41 cellular contexts compared by ENCODE assay signal in genomic region chr9:101731429-101731828, GRCh38. TPM values are rescaled to one million over a fixed set of nuclear protein-coding genes. Genes with fewer than 3 reads are reported as not detected.
"Had no signal": no experiment of that assay in that cellular context is flagged by ENCODE, and none has a peak within 500 bp of the region (broad histone marks: within the 10 kb centered on the region; RNA-seq: fewer than 3 reads in every experiment).

No MANE protein-coding gene starts in this region.

- DNase-seq: activated effector memory CD4-positive, alpha-beta T cell treated with anti-CD3 and anti-CD28 coated beads, Interleukin-2, amount 50 U/mL, for 16 hours; activated effector memory CD4-positive, alpha-beta T cell treated with Interleukin-2 at 50 U/mL for 16 hours; activated gamma-delta T cell; activated gamma-delta T cell treated with Interleukin-2 at 50 U/mL for 16 hours; activated naive CD4-positive, alpha-beta T cell; activated naive CD4-positive, alpha-beta T cell treated with anti-CD3 and anti-CD28 coated beads for 36 hours; activated naive CD4-positive, alpha-beta T cell treated with anti-CD3 and anti-CD28 coated beads, Interleukin-2, amount 10 ng/mL, durations not matched to agents 7 days and 5 days; activated naive CD4-positive, alpha-beta T cell treated with anti-CD3 and anti-CD28 coated beads, Interleukin-2, amount 50 U/mL, for 16 hours; activated naive CD4-positive, alpha-beta T cell treated with Interleukin-2 at 50 U/mL for 16 hours; activated naive CD8-positive, alpha-beta T cell treated with anti-CD3 and anti-CD28 coated beads for 36 hours; activated naive CD8-positive, alpha-beta T cell treated with anti-CD3 and anti-CD28 coated beads, Interleukin-2, amount 10 ng/mL, durations not matched to agents 7 days and 5 days; activated naive CD8-positive, alpha-beta T cell treated with anti-CD3 and anti-CD28 coated beads, Interleukin-2, amount 50 U/mL, for 24 hours; activated T-cell treated with anti-CD3 and anti-CD28 coated beads, Interleukin-2, amount 50 U/mL, for 1 hour; activated T-cell treated with anti-CD3 and anti-CD28 coated beads, Interleukin-2, amount 50 U/mL, for 24 hours; activated T-cell treated with anti-CD3 and anti-CD28 coated beads, Interleukin-2, amount 50 U/mL, for 4 hours; activated T-cell treated with anti-CD3 and anti-CD28 coated beads, Interleukin-2, amount 50 U/mL, for 48 hours; activated T-cell treated with anti-CD3 and anti-CD28 coated beads, Interleukin-2, amount 50 U/mL, for 72 hours; adrenal gland; amniotic stem cell; amygdala; anterior cingulate cortex; aorta; body of pancreas; brain microvascular endothelial cell; caudate nucleus; central memory CD4-positive, alpha-beta T cell; cerebellar nuclear complex had no signal

- ATAC-seq: activated naive CD4-positive, alpha-beta T cell treated with anti-CD3 and anti-CD28 coated beads, Interleukin-2, amount 50 U/mL, for 72 hours; activated naive CD8-positive, alpha-beta T cell treated with anti-CD3 and anti-CD28 coated beads, Interleukin-2, amount 50 U/mL, for 24 hours; activated T-cell treated with anti-CD3 and anti-CD28 coated beads, Interleukin-2, amount 50 U/mL, for 4 hours; activated T-cell treated with anti-CD3 and anti-CD28 coated beads, Interleukin-2, amount 50 U/mL, for 72 hours; activated T-helper 17 cell treated with anti-CD3 and anti-CD28 coated beads, Interleukin-2, amount 50 U/mL, for 72 hours; body of pancreas had no signal

- H3K4me1 Mint-ChIP-seq: activated naive CD4-positive, alpha-beta T cell treated with anti-CD3 and anti-CD28 coated beads, Interleukin-2, amount 10 ng/mL, durations not matched to agents 7 days and 5 days; activated naive CD4-positive, alpha-beta T cell treated with anti-CD3 and anti-CD28 coated beads, Interleukin-2, amount 50 U/mL, for 24 hours; activated naive CD8-positive, alpha-beta T cell treated with anti-CD3 and anti-CD28 coated beads for 36 hours; activated naive CD8-positive, alpha-beta T cell treated with anti-CD3 and anti-CD28 coated beads, Interleukin-2, amount 10 ng/mL, durations not matched to agents 7 days and 5 days; activated naive CD8-positive, alpha-beta T cell treated with anti-CD3 and anti-CD28 coated beads, Interleukin-2, amount 50 U/mL, for 24 hours; activated T-helper 17 cell treated with anti-CD3 and anti-CD28 coated beads, Interleukin-2, amount 50 U/mL, for 72 hours; central memory CD8-positive, alpha-beta T cell had no signal

- H3K27ac Mint-ChIP-seq: activated naive CD4-positive, alpha-beta T cell treated with anti-CD3 and anti-CD28 coated beads for 36 hours; activated naive CD4-positive, alpha-beta T cell treated with anti-CD3 and anti-CD28 coated beads, Interleukin-2, amount 10 ng/mL, durations not matched to agents 7 days and 5 days; activated naive CD4-positive, alpha-beta T cell treated with anti-CD3 and anti-CD28 coated beads, Interleukin-2, amount 50 U/mL, for 24 hours; activated naive CD4-positive, alpha-beta T cell treated with anti-CD3 and anti-CD28 coated beads, Interleukin-2, amount 50 U/mL, for 72 hours; activated naive CD8-positive, alpha-beta T cell; activated naive CD8-positive, alpha-beta T cell treated with anti-CD3 and anti-CD28 coated beads for 36 hours; activated naive CD8-positive, alpha-beta T cell treated with anti-CD3 and anti-CD28 coated beads, Interleukin-2, amount 10 ng/mL, durations not matched to agents 7 days and 5 days; activated naive CD8-positive, alpha-beta T cell treated with anti-CD3 and anti-CD28 coated beads, Interleukin-2, amount 50 U/mL, for 24 hours; activated T-cell treated with anti-CD3 and anti-CD28 coated beads, Interleukin-2, amount 50 U/mL, for 24 hours; activated T-cell treated with anti-CD3 and anti-CD28 coated beads, Interleukin-2, amount 50 U/mL, for 72 hours; activated T-helper 1 cell treated with anti-CD3 and anti-CD28 coated beads, Interleukin-12 subunit alpha, Interleukin-12 subunit beta, Interleukin-2, Interleukin-4 antibody, amounts not matched to agents 30 ng/mL and 10 ng/mL and 1 ng/mL, durations not matched to agents 14 hours and 24 hours and 36 hours; activated T-helper 17 cell treated with anti-CD3 and anti-CD28 coated beads, Interleukin-2, amount 50 U/mL, for 72 hours; activated T-helper 2 cell treated with anti-CD3 and anti-CD28 coated beads, Interferon-gamma antibody, Interleukin-2, Interleukin-4, amounts not matched to agents 10 μg/mL and 5 μg/mL and 100 μg/mL, durations not matched to agents 14 hours and 24 hours and 36 hours; brain had no signal

- H3K4me3 Mint-ChIP-seq: activated naive CD4-positive, alpha-beta T cell treated with anti-CD3 and anti-CD28 coated beads for 36 hours; activated naive CD4-positive, alpha-beta T cell treated with anti-CD3 and anti-CD28 coated beads, Interleukin-2, amount 10 ng/mL, durations not matched to agents 7 days and 5 days; activated naive CD4-positive, alpha-beta T cell treated with anti-CD3 and anti-CD28 coated beads, Interleukin-2, amount 50 U/mL, for 24 hours; activated naive CD8-positive, alpha-beta T cell; activated naive CD8-positive, alpha-beta T cell treated with anti-CD3 and anti-CD28 coated beads for 36 hours; activated naive CD8-positive, alpha-beta T cell treated with anti-CD3 and anti-CD28 coated beads, Interleukin-2, amount 10 ng/mL, durations not matched to agents 7 days and 5 days; activated naive CD8-positive, alpha-beta T cell treated with anti-CD3 and anti-CD28 coated beads, Interleukin-2, amount 50 U/mL, for 24 hours; activated T-cell treated with anti-CD3 and anti-CD28 coated beads, Interleukin-2, amount 50 U/mL, for 24 hours; activated T-cell treated with anti-CD3 and anti-CD28 coated beads, Interleukin-2, amount 50 U/mL, for 4 hours; activated T-cell treated with anti-CD3 and anti-CD28 coated beads, Interleukin-2, amount 50 U/mL, for 72 hours; activated T-helper 1 cell treated with anti-CD3 and anti-CD28 coated beads, Interleukin-12 subunit alpha, Interleukin-12 subunit beta, Interleukin-2, Interleukin-4 antibody, amounts not matched to agents 30 ng/mL and 10 ng/mL and 1 ng/mL, durations not matched to agents 14 hours and 24 hours and 36 hours; activated T-helper 17 cell treated with anti-CD3 and anti-CD28 coated beads, Interleukin-2, amount 50 U/mL, for 72 hours; brain; central memory CD8-positive, alpha-beta T cell had no signal

- H3K36me3 Mint-ChIP-seq: activated naive CD4-positive, alpha-beta T cell treated with anti-CD3 and anti-CD28 coated beads, Interleukin-2, amount 10 ng/mL, durations not matched to agents 7 days and 5 days; activated naive CD4-positive, alpha-beta T cell treated with anti-CD3 and anti-CD28 coated beads, Interleukin-2, amount 50 U/mL, for 24 hours; activated naive CD4-positive, alpha-beta T cell treated with anti-CD3 and anti-CD28 coated beads, Interleukin-2, amount 50 U/mL, for 72 hours; activated naive CD8-positive, alpha-beta T cell; activated naive CD8-positive, alpha-beta T cell treated with anti-CD3 and anti-CD28 coated beads for 36 hours; activated naive CD8-positive, alpha-beta T cell treated with anti-CD3 and anti-CD28 coated beads, Interleukin-2, amount 10 ng/mL, durations not matched to agents 7 days and 5 days; brain had no signal

- H3K4me3 ChIP-seq: adrenal gland, ascending aorta, body of pancreas, breast epithelium, cardiac muscle cell had no signal

- H3K27ac ChIP-seq: adrenal gland, ascending aorta, body of pancreas, brain microvascular endothelial cell, breast epithelium, cardiac muscle cell had no signal

- H3K36me3 ChIP-seq: adrenal gland, ascending aorta, brain microvascular endothelial cell, breast epithelium, cardiac muscle cell had no signal

- H3K27me3 ChIP-seq: ascending aorta had no signal

- FAIRE-seq: astrocyte, bronchial epithelial cell had no signal

- H3K9me3 Mint-ChIP-seq: activated naive CD4-positive, alpha-beta T cell treated with anti-CD3 and anti-CD28 coated beads for 36 hours; activated naive CD4-positive, alpha-beta T cell treated with anti-CD3 and anti-CD28 coated beads, Interleukin-2, amount 10 ng/mL, durations not matched to agents 7 days and 5 days; activated naive CD4-positive, alpha-beta T cell treated with anti-CD3 and anti-CD28 coated beads, Interleukin-2, amount 50 U/mL, for 24 hours; activated naive CD4-positive, alpha-beta T cell treated with anti-CD3 and anti-CD28 coated beads, Interleukin-2, amount 50 U/mL, for 72 hours; activated naive CD8-positive, alpha-beta T cell treated with anti-CD3 and anti-CD28 coated beads for 36 hours; activated naive CD8-positive, alpha-beta T cell treated with anti-CD3 and anti-CD28 coated beads, Interleukin-2, amount 10 ng/mL, durations not matched to agents 7 days and 5 days; activated naive CD8-positive, alpha-beta T cell treated with anti-CD3 and anti-CD28 coated beads, Interleukin-2, amount 50 U/mL, for 24 hours; activated T-cell treated with anti-CD3 and anti-CD28 coated beads, Interleukin-2, amount 50 U/mL, for 24 hours; activated T-cell treated with anti-CD3 and anti-CD28 coated beads, Interleukin-2, amount 50 U/mL, for 4 hours; activated T-cell treated with anti-CD3 and anti-CD28 coated beads, Interleukin-2, amount 50 U/mL, for 72 hours; activated T-helper 1 cell treated with anti-CD3 and anti-CD28 coated beads, Interleukin-12 subunit alpha, Interleukin-12 subunit beta, Interleukin-2, Interleukin-4 antibody, amounts not matched to agents 30 ng/mL and 10 ng/mL and 1 ng/mL, durations not matched to agents 14 hours and 24 hours and 36 hours; activated T-helper 17 cell treated with anti-CD3 and anti-CD28 coated beads, Interleukin-2, amount 50 U/mL, for 72 hours; activated T-helper 2 cell treated with anti-CD3 and anti-CD28 coated beads, Interferon-gamma antibody, Interleukin-2, Interleukin-4, amounts not matched to agents 10 μg/mL and 5 μg/mL and 100 μg/mL, durations not matched to agents 14 hours and 24 hours and 36 hours; brain; central memory CD8-positive, alpha-beta T cell had no signal

- H3K9me3 ChIP-seq: adrenal gland, ascending aorta, body of pancreas, breast epithelium had no signal

- H3K4me1 ChIP-seq: adrenal gland, ascending aorta, body of pancreas, breast epithelium had no signal

RNA-seq across cellular contexts. Expression of gene GRIN3A, which starts 7.0 kb away (rescaled TPM):
- total RNA-seq: activated naive CD4-positive, alpha-beta T cell treated with anti-CD3 and anti-CD28 coated beads for 36 hours; activated naive CD8-positive, alpha-beta T cell treated with anti-CD3 and anti-CD28 coated beads for 36 hours; activated naive CD8-positive, alpha-beta T cell treated with anti-CD3 and anti-CD28 coated beads, Interleukin-2, amount 10 ng/mL, durations not matched to agents 7 days and 5 days; activated T-cell treated with anti-CD3 and anti-CD28 coated beads, Interleukin-2, amount 50 U/mL, for 4 hours; activated T-cell treated with anti-CD3 and anti-CD28 coated beads, Interleukin-2, amount 50 U/mL, for 72 hours; activated T-helper 1 cell treated with anti-CD3 and anti-CD28 coated beads, Interleukin-12 subunit alpha, Interleukin-12 subunit beta, Interleukin-2, Interleukin-4 antibody, amounts not matched to agents 30 ng/mL and 10 ng/mL and 1 ng/mL, durations not matched to agents 14 hours and 24 hours and 36 hours; activated T-helper 17 cell treated with anti-CD3 and anti-CD28 coated beads, Interleukin-2, amount 50 U/mL, for 72 hours; activated T-helper 2 cell treated with anti-CD3 and anti-CD28 coated beads, Interferon-gamma antibody, Interleukin-2, Interleukin-4, amounts not matched to agents 10 μg/mL and 5 μg/mL and 100 μg/mL, durations not matched to agents 14 hours and 24 hours and 36 hours; ascending aorta; astrocyte; bronchial epithelial cell; cardiac muscle cell; chondrocyte had no signal
- polyA plus RNA-seq: aorta, cardiac muscle cell had no signal
